In the genomic region with DNA sequence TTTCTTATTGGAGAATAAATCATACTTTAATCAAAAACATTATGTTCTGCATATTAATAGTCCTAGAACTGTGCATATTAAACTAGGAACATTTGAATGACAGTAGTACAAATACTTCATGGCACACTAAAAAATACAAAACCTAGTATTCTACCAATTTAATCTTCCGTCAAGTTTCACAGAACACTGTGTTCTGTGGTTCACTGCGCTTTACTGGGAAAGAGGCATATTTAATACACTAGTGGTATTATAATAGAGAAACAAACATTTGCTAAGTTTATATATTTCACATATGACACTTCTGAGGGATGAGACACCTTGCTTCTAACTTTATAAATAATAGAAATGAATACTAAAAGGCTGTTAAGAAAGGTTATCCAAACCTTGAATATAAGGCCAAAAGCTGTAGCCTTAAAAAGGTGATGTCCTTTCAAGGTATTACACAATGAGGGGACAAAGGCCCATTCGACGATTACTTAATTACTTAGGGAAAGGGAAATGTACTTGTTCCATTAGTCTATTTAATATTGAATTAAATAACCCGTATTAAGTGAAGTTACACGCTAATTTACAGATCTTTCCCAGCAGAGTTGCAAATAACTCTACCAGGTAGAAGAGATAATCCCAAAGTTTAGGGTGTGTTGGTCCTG, we compare ENCODE assay signal across 24 cellular contexts. TPM values are rescaled to one million over a fixed set of nuclear protein-coding genes. Genes with fewer than 3 reads are reported as not detected.
DNase-seq lines count a peak whose midpoint lies in the region; ATAC-seq, FAIRE-seq and TF ChIP-seq lines count a peak whose summit lies in the region.
"Had no signal": no experiment of that assay in that cellular context is flagged by ENCODE, and none has a peak within 500 bp of the region (broad histone marks: within the 10 kb centered on the region; RNA-seq: fewer than 3 reads in every experiment).

No MANE protein-coding gene starts in this region.

- TF ChIP-seq CTCF in liver (IDR thresholded peaks at IDR 0.05; ENCODE audit: low read depth, low read length, missing input control) = no peak
- no peak for TF ChIP-seq CTCF in HepG2 (CRISPR knock-in tag; IDR thresholded peaks at IDR 0.05)
- TF ChIP-seq CTCF in right lobe of liver (IDR thresholded peaks at IDR 0.05) = no peak

- FAIRE-seq in HepG2 (lab: Jason Lieb, UNC) (no peak), small intestine (lab: Jason Lieb, UNC) (no peak)
- FAIRE-seq: A549, D721Med, GM12878, GM12892, GM18507, GM19239 had no signal

- in situ Hi-C loops in HepG2 (cut with HindIII; ENCODE audit: extremely low pct_ligation_motif_present, low pct_unique_long_range_greater_than_20kb) = no loop called here

- peak in 1 of 2 donors; percentile 31 for TF ChIP-seq RAD21 in liver (IDR thresholded peaks at IDR 0.05)
- TF ChIP-seq RAD21 in HepG2 (CRISPR knock-in tag; IDR thresholded peaks at IDR 0.05) = no peak

- H3K4me1 ChIP-seq in liver (ENCODE audit: control insufficient read depth in 4 of 4, insufficient read depth in 4 of 4, low read length in 3 of 4) (peaks cover 0 to 7% (median 3%) of the 10 kb centered on the region in 4 donors), HepG2 (ENCODE audit: insufficient read depth, low read length) (no peaks in the 10 kb centered on the region), right lobe of liver (peaks cover 0 to 14% (median 4%) of the 10 kb centered on the region in 4 donors), small intestine (ENCODE audit: control insufficient read depth in 2 of 2, insufficient read depth in 1 of 2, low read depth in 1 of 2, low read length in 1 of 2) (no peaks in the 10 kb centered on the region)
- H3K4me1 ChIP-seq: BLaER1 treated with 17β-estradiol and CSF1 and Interleukin-3, amounts not matched to agents 10 nM and 100 nM had no signal

- TF ChIP-seq POLR2A in HepG2 (IDR thresholded peaks at IDR 0.05; ENCODE audit: insufficient read depth in 1 of 2, low read depth in 2 of 2, low read length in 2 of 2) (no peak), right lobe of liver (IDR thresholded peaks at IDR 0.05) (no peak)

- no peak overlapping the region for H3K9ac ChIP-seq in liver (ENCODE audit: low read depth in 1 of 2, low read length in 2 of 2)
- H3K9ac ChIP-seq in HepG2 (ENCODE audit: insufficient read depth, low read depth, low read length) = no peak overlapping the region
- H3K9ac ChIP-seq: BLaER1 treated with 17β-estradiol and CSF1 and Interleukin-3, amounts not matched to agents 10 nM and 100 nM had no signal

- intact Hi-C loops in HepG2 (cut with micrococcal nuclease; ENCODE audit: unreplicated experiment) (no loop called here), right lobe of liver (cut with DNase I) (no loop called here)

- TF ChIP-seq EP300 in HepG2 (IDR thresholded peaks at IDR 0.05; ENCODE audit: low read depth in 2 of 2, low read length in 2 of 2) = no peak
- no peak for TF ChIP-seq EP300 in HepG2 (CRISPR knock-in tag; IDR thresholded peaks at IDR 0.05; ENCODE audit: borderline replicate concordance)

- no peak overlapping the region for H2AFZ ChIP-seq in HepG2 (ENCODE audit: low read length)

- BruUV-seq in HepG2 (replicated peaks; lab: Mats Ljungman, UMichigan) = no TSS peak

- POLR2A ChIA-PET in HepG2 (lab: Yijun Ruan, JAX) = no interaction called here

- DNase-seq in HepG2 (ENCODE audit: low spot score) (no peak), caudate nucleus (lab: John Stamatoyannopoulos, UW) (no peak), right lobe of liver (no peak), small intestine (peak; percentile 41), NCI-H510A treated with DMSO at 0.1 percent for 48 hours (lab: John Stamatoyannopoulos, UW) (no peak)
- DNase-seq: AML-193; Caco-2; Calu3; CD4-positive, alpha-beta T cell; CD8-positive, alpha-beta T cell; DMS79 treated with DMSO at 0.1 percent for 48 hours; GDM1 had no signal

- H3K27me3 ChIP-seq in liver (ENCODE audit: control insufficient read depth in 4 of 4, insufficient read depth in 4 of 4, low read length in 3 of 4) = no peaks in the 10 kb centered on the region
- no peaks in the 10 kb centered on the region for H3K27me3 ChIP-seq in HepG2 (ENCODE audit: control insufficient read depth in 1 of 2, insufficient read depth in 2 of 2, low read length in 2 of 2)
- H3K27me3 ChIP-seq in right lobe of liver = no peaks in the 10 kb centered on the region
- no peaks in the 10 kb centered on the region for H3K27me3 ChIP-seq in small intestine (ENCODE audit: control insufficient read depth in 2 of 2, insufficient read depth in 2 of 2, low read length in 2 of 2)
- H3K27me3 ChIP-seq: BLaER1 treated with 17β-estradiol and CSF1 and Interleukin-3, amounts not matched to agents 10 nM and 100 nM had no signal

- H3K9me3 ChIP-seq in liver (ENCODE audit: control insufficient read depth in 4 of 4, low read length in 3 of 4) = no peaks in the 10 kb centered on the region
- no peaks in the 10 kb centered on the region for H3K9me3 ChIP-seq in HepG2 (ENCODE audit: low read length)
- H3K9me3 ChIP-seq in right lobe of liver = no peaks in the 10 kb centered on the region
- no peaks in the 10 kb centered on the region for H3K9me3 ChIP-seq in small intestine (ENCODE audit: control insufficient read depth, low read depth)
- H3K9me3 ChIP-seq: A549, Caco-2 had no signal

- CTCF ChIA-PET in HepG2 (lab: Yijun Ruan, JAX; ENCODE audit: low intra/inter-chr PET ratio, low total read pairs) = no interaction called here

- no peak overlapping the region for H3K4me2 ChIP-seq in HepG2 (ENCODE audit: low read depth, low read length)
- H3K4me2 ChIP-seq: A549; BLaER1 treated with 17β-estradiol and CSF1 and Interleukin-3, amounts not matched to agents 10 nM and 100 nM had no signal

- H3K4me3 ChIP-seq in liver (ENCODE audit: low read depth in 1 of 3, low read length in 3 of 3) = no peak overlapping the region
- no peak overlapping the region for H3K4me3 ChIP-seq in HepG2 (replicated peaks in 1 of 3; ENCODE audit: insufficient read depth in 1 of 3, low read depth in 2 of 3, low read length in 3 of 3)
- H3K4me3 ChIP-seq in right lobe of liver = no peak overlapping the region
- H3K4me3 ChIP-seq in small intestine (ENCODE audit: low read depth in 1 of 2, low read length in 2 of 2) = no peak overlapping the region
- H3K4me3 ChIP-seq: A549; BLaER1 treated with 17β-estradiol and CSF1 and Interleukin-3, amounts not matched to agents 10 nM and 100 nM; GM12878 had no signal

- H3K36me3 ChIP-seq in liver (ENCODE audit: control insufficient read depth in 4 of 4, insufficient read depth in 3 of 4, low read depth in 1 of 4, low read length in 3 of 4) = no peaks in the 10 kb centered on the region
- H3K36me3 ChIP-seq in HepG2 (replicated peaks in 1 of 2; ENCODE audit: control insufficient read depth in 1 of 2, insufficient read depth in 2 of 2, low read length in 2 of 2) = peaks cover 5 to 19% of the 10 kb centered on the region in 2 experiments; a peak in 4 of 5 replicates
- no peaks in the 10 kb centered on the region for H3K36me3 ChIP-seq in right lobe of liver
- no peaks in the 10 kb centered on the region for H3K36me3 ChIP-seq in small intestine (ENCODE audit: control insufficient read depth in 2 of 2, insufficient read depth in 2 of 2, low read length in 2 of 2)

- no peaks in the 10 kb centered on the region for H4K20me1 ChIP-seq in HepG2 (ENCODE audit: insufficient read depth, low read length)
- H4K20me1 ChIP-seq: BLaER1 treated with 17β-estradiol and CSF1 and Interleukin-3, amounts not matched to agents 10 nM and 100 nM had no signal

- WGBS in liver = 38% methylated on average over 6 of the region's 6 CpGs
- 76% methylated on average over 6 of the region's 6 CpGs for WGBS in HepG2 (ENCODE audit: low lambda C conversion rate)
- WGBS in right lobe of liver (ENCODE audit: insufficient coverage, low coverage, low lambda C conversion rate, missing lambda C conversion rate) = 34% methylated on average over 6 of the region's 6 CpGs
- WGBS in small intestine, 3 donors = 33 to 69% (median 54%) methylated on average over 6 of the region's 6 CpGs

- H3K79me2 ChIP-seq in HepG2 (ENCODE audit: insufficient read depth, low read length) = no peaks in the 10 kb centered on the region

- no peak for ATAC-seq in HepG2
- ATAC-seq in right lobe of liver = peak; percentile 76 to 95 (median 82)
- ATAC-seq in GM18909 (IDR thresholded peaks at IDR 0.05; ENCODE audit: poor library complexity, unreplicated experiment) = no peak
- ATAC-seq in activated CD4-positive, CD25-positive, alpha-beta regulatory T cell treated with anti-CD3 and anti-CD28 coated beads, Interleukin-2, amount 50 U/mL, for 24 hours = no peak
- ATAC-seq: A549; CD8-positive, alpha-beta T cell; GM12878 had no signal

- no peak overlapping the region for H3K27ac ChIP-seq in liver (ENCODE audit: low read depth in 1 of 2, low read length in 2 of 2)
- no peak overlapping the region for H3K27ac ChIP-seq in HepG2 (ENCODE audit: extremely low read length, insufficient read depth, low read length)
- peak overlapping the region; percentile 40 for H3K27ac ChIP-seq in caudate nucleus (ENCODE audit: low read depth, low read length)
- H3K27ac ChIP-seq in right lobe of liver = peak overlapping the region in 1 of 3 donors; percentile 41
- no peak overlapping the region for H3K27ac ChIP-seq in small intestine (ENCODE audit: low read depth in 1 of 2, low read length in 1 of 2)
- H3K27ac ChIP-seq: 22Rv1; A549; BLaER1 treated with 17β-estradiol and CSF1 and Interleukin-3, amounts not matched to agents 10 nM and 100 nM; C4-2B had no signal

RNA-seq across cellular contexts. Expression of a gene that starts 48.0 kb away (rescaled TPM):
- total RNA-seq in liver = 10 to 100 TPM; 12.7 to 19.4 TPM
- polyA plus RNA-seq in liver = 10 to 100 TPM; 10.4 to 10.9 TPM
- total RNA-seq in HepG2 (2016; rRNA removed; fragmentation: Illumina TruSeq; extraction: Trizol) = 45.9 and 48.5 TPM in 2 replicates
- total RNA-seq in HepG2 (2016; cell fraction: cytosol; rRNA removed; fragmentation: Illumina TruSeq; extraction: Trizol; ENCODE audit: low read depth) = 45.7 and 46.3 TPM in 2 replicates
- 42.5 and 48.4 TPM in 2 replicates for total RNA-seq in HepG2 (2016; cell fraction: insoluble cytoplasmic fraction; rRNA removed; fragmentation: Illumina TruSeq; extraction: Trizol)
- 46.5 and 51.9 TPM in 2 replicates for total RNA-seq in HepG2 (2016; cell fraction: membrane; rRNA removed; fragmentation: Illumina TruSeq; extraction: Trizol)
- total RNA-seq in HepG2 (2016; cell fraction: nucleus; rRNA removed; fragmentation: Illumina TruSeq; extraction: Trizol) = 38.7 and 39.4 TPM in 2 replicates
- 54.3 and 65.0 TPM in 2 replicates for polyA plus RNA-seq in HepG2 (2011; rRNA removed)
- 24.9 and 45.2 TPM in 2 replicates for polyA plus RNA-seq in HepG2 (2011; cell fraction: cytosol; rRNA removed)
- 31.1 and 32.0 TPM in 2 replicates for polyA plus RNA-seq in HepG2 (2011; cell fraction: nucleus; rRNA removed)
- 62.6 and 65.9 TPM in 2 replicates for polyA plus RNA-seq in HepG2 (2012)
- polyA plus RNA-seq in HepG2 (2016; cell fraction: cytosol; fragmentation: Illumina TruSeq; extraction: Trizol; ENCODE audit: low read depth) = 15.7 and 17.5 TPM in 2 replicates
- polyA plus RNA-seq in HepG2 (2016; cell fraction: insoluble cytoplasmic fraction; fragmentation: Illumina TruSeq; extraction: Trizol; ENCODE audit: low read depth) = 41.7 and 46.6 TPM in 2 replicates
- 30.7 and 34.5 TPM in 2 replicates for polyA plus RNA-seq in HepG2 (2016; cell fraction: membrane; fragmentation: Illumina TruSeq; extraction: Trizol; ENCODE audit: low read depth)
- polyA plus RNA-seq in HepG2 (2016; cell fraction: nucleus; fragmentation: Illumina TruSeq; extraction: Trizol; ENCODE audit: insufficient read depth, low read depth) = 29.4 and 32.1 TPM in 2 replicates
- polyA minus RNA-seq in HepG2 (2011; rRNA and poly(A)+ RNA removed; ENCODE audit: low replicate concordance) = 13.4 and 27.0 TPM in 2 replicates
- polyA minus RNA-seq in HepG2 (2011; cell fraction: cytosol; rRNA and poly(A)+ RNA removed) = 29.1 and 30.3 TPM in 2 replicates
- 144 and 175 TPM in 2 replicates for polyA minus RNA-seq in HepG2 (2011; cell fraction: nucleus; rRNA and poly(A)+ RNA removed)
- 10 to 100 TPM; 11.5 to 17.4 (median 14.0) TPM for total RNA-seq in right lobe of liver
- 10 to 100 TPM in 1 of 3 donors, 1 to 10 TPM in 2; 8.1 to 21.8 (median 8.4) TPM for polyA plus RNA-seq in small intestine

Comparison
In these comparisons a context has a peak if more than half of its experiments do, and no peak if none do; other contexts are left out.
1. ATAC-seq: peak in right lobe of liver (4 of 4); none in HepG2 (single experiment), GM18909 (single experiment) and activated CD4-positive, CD25-positive, alpha-beta regulatory T cell treated with anti-CD3 and anti-CD28 coated beads, Interleukin-2, amount 50 U/mL, for 24 hours (0 of 2).